ENCODE assay signal across 27 cellular contexts in the genomic region with DNA sequence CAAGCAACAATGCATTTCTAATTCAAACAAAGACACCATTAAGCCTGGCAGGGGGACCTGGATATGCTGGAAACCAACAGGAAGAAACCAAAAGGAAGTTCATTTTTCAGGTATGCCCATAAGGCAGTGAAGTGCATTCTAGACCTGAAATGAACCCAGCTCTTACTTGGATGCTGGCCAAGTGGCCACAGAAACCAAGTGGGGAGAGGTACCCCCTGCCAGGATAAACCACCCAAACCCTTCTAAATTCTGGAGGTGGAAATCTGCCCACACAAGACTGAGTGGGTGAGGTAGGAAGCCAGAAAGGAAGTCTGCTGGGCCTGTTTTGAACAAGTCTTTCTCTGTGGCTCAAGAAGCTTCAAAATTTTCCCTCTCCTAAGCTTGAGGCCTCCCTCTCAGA. TPM values are rescaled to one million over a fixed set of nuclear protein-coding genes. Genes with fewer than 3 reads are reported as not detected.
"Had no signal": no experiment of that assay in that cellular context is flagged by ENCODE, and none has a peak within 500 bp of the region (broad histone marks: within the 10 kb centered on the region; RNA-seq: fewer than 3 reads in every experiment).

No MANE protein-coding gene starts in this region.

- H3K4me2 ChIP-seq: SK-N-SH had no signal

- H3K27me3 Mint-ChIP-seq: activated CD4-positive, alpha-beta T cell treated with anti-CD3 and anti-CD28 coated beads for 36 hours had no signal

- H3K4me1 Mint-ChIP-seq: activated CD4-positive, alpha-beta T cell treated with anti-CD3 and anti-CD28 coated beads for 36 hours; activated naive CD8-positive, alpha-beta T cell treated with anti-CD3 and anti-CD28 coated beads, Interleukin-2, amount 10 ng/mL, durations not matched to agents 7 days and 5 days had no signal

- DNase-seq: activated CD4-positive, alpha-beta T cell treated with anti-CD3 and anti-CD28 coated beads for 36 hours; activated CD8-positive, alpha-beta memory T cell treated with anti-CD3 and anti-CD28 coated beads, Interleukin-2, amount 50 U/mL, for 4 hours; activated CD8-positive, alpha-beta T cell treated with anti-CD3 and anti-CD28 coated beads for 36 hours; activated naive CD4-positive, alpha-beta T cell treated with anti-CD3 and anti-CD28 coated beads, Interleukin-2, amount 50 U/mL, for 16 hours; activated naive CD8-positive, alpha-beta T cell treated with anti-CD3 and anti-CD28 coated beads, Interleukin-2, amount 10 ng/mL, durations not matched to agents 7 days and 5 days; adrenal gland; anterior cingulate cortex; caudate nucleus; NCI-H1092; NCI-H1417 treated with DMSO at 0.1 percent for 48 hours; NCI-H1694; NCI-H2029; NCI-H2107; NCI-H2171 treated with DMSO at 0.1 percent for 48 hours; NCI-H226; NCI-H526; NCI-H774; OCI-M1; Right ventricle myocardium superior; SJCRH30; SK-N-SH; T-helper 1 cell had no signal

- H3K27ac ChIP-seq: adrenal gland, breast epithelium, RWPE1, SJCRH30, VCaP had no signal

- H3K9me2 ChIP-seq: SK-N-SH had no signal

- H3K27ac Mint-ChIP-seq: activated CD4-positive, alpha-beta T cell treated with anti-CD3 and anti-CD28 coated beads for 36 hours; activated CD8-positive, alpha-beta T cell treated with anti-CD3 and anti-CD28 coated beads for 36 hours; activated naive CD8-positive, alpha-beta T cell treated with anti-CD3 and anti-CD28 coated beads, Interleukin-2, amount 10 ng/mL, durations not matched to agents 7 days and 5 days had no signal

- H3K9me3 Mint-ChIP-seq: activated CD8-positive, alpha-beta T cell treated with anti-CD3 and anti-CD28 coated beads for 36 hours; activated naive CD8-positive, alpha-beta T cell treated with anti-CD3 and anti-CD28 coated beads, Interleukin-2, amount 10 ng/mL, durations not matched to agents 7 days and 5 days had no signal

- H3K4me1 ChIP-seq: adrenal gland, breast epithelium, SJCRH30 had no signal

- H3K9ac ChIP-seq: SK-N-SH had no signal

- H3K27me3 ChIP-seq: adrenal gland, SJCRH30 had no signal

- H3K4me3 Mint-ChIP-seq: activated CD4-positive, alpha-beta T cell treated with anti-CD3 and anti-CD28 coated beads for 36 hours; activated CD8-positive, alpha-beta T cell treated with anti-CD3 and anti-CD28 coated beads for 36 hours; activated naive CD8-positive, alpha-beta T cell treated with anti-CD3 and anti-CD28 coated beads, Interleukin-2, amount 10 ng/mL, durations not matched to agents 7 days and 5 days had no signal

- H3K9me3 ChIP-seq: adrenal gland, breast epithelium, SJCRH30, SK-N-SH had no signal

- H3K4me3 ChIP-seq: adrenal gland, breast epithelium, SJCRH30 had no signal

- H3K36me3 ChIP-seq: adrenal gland, breast epithelium, SJCRH30 had no signal

- H3K36me3 Mint-ChIP-seq: activated naive CD8-positive, alpha-beta T cell treated with anti-CD3 and anti-CD28 coated beads, Interleukin-2, amount 10 ng/mL, durations not matched to agents 7 days and 5 days had no signal

RNA-seq across cellular contexts. Expression of a gene that starts 2.6 kb away (rescaled TPM):
- total RNA-seq: activated CD4-positive, alpha-beta T cell treated with anti-CD3 and anti-CD28 coated beads for 36 hours; activated CD8-positive, alpha-beta T cell treated with anti-CD3 and anti-CD28 coated beads for 36 hours; activated naive CD8-positive, alpha-beta T cell treated with anti-CD3 and anti-CD28 coated beads, Interleukin-2, amount 10 ng/mL, durations not matched to agents 7 days and 5 days; breast epithelium; NCI-H460; SJCRH30; T-helper 2 cell treated with Interferon-gamma antibody and Interleukin-4, amounts not matched to agents 100 ng/mL and 5 ng/mL, for 36 hours had no signal
- polyA plus RNA-seq: SK-N-SH had no signal

RNA-seq across cellular contexts. Expression of a gene that starts 19.0 kb away (rescaled TPM):
- total RNA-seq: activated CD4-positive, alpha-beta T cell treated with anti-CD3 and anti-CD28 coated beads for 36 hours; NCI-H460; Right ventricle myocardium superior; SJCRH30 had no signal
- polyA plus RNA-seq: SK-N-SH had no signal
